Comparison of ENCODE assay signal across 25 cellular contexts in the genomic region with DNA sequence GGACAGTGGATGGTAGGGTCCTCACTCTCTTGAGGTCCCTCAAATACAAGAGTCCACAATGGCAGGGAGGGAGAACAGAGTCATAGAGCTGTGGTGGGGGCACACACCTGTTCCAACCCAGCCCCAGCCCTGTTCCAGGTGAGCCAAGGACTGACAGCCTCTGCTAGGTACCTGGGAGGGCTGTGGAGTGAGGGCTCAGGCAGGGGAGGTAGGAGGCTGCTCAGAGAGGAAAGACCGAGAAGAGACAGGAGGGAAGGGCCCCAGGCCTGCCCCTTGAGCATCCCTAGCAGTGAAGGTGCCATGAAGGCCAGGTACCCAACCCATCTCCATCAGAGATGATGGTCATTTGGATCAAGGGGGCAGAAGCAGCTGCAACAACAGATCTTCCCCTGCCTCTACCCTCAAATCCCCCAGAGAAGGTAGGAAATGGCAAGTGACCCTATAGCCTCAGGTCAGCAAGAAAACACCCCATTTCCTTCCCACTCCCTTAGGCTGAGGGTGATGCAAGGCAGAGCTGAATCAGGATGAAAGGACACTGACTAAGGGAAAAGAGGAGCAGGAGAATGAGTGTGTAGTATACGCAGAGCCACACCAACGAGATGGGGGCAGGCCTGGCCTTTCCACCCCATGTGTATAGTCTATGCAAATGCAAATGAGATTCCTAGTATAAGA. TPM values are rescaled to one million over a fixed set of nuclear protein-coding genes. Genes with fewer than 3 reads are reported as not detected.
"Had no signal": no experiment of that assay in that cellular context is flagged by ENCODE, and none has a peak within 500 bp of the region (broad histone marks: within the 10 kb centered on the region; RNA-seq: fewer than 3 reads in every experiment).

No MANE protein-coding gene starts in this region.

- H3K9me3 ChIP-seq: left lung, mucosa of descending colon, sigmoid colon, SJCRH30, transverse colon had no signal

- H3K27me3 ChIP-seq: left lung, sigmoid colon, SJCRH30, transverse colon had no signal

- H3K36me3 ChIP-seq: left lung, SJCRH30, transverse colon had no signal

- H3K4me1 Mint-ChIP-seq: activated CD4-positive, alpha-beta T cell treated with anti-CD3 and anti-CD28 coated beads, Interleukin-2, amount 10 ng/mL, durations not matched to agents 24 days and 14 days; memory B cell had no signal

- H3K36me3 Mint-ChIP-seq: activated naive CD8-positive, alpha-beta T cell; memory B cell; naive thymus-derived CD4-positive, alpha-beta T cell had no signal

- DNase-seq: activated CD4-positive, alpha-beta T cell treated with anti-CD3 and anti-CD28 coated beads, Interleukin-2, amount 10 ng/mL, durations not matched to agents 24 days and 14 days; activated CD4-positive, CD25-positive, alpha-beta regulatory T cell; activated CD8-positive, alpha-beta memory T cell treated with anti-CD3 and anti-CD28 coated beads, Interleukin-2, amount 50 U/mL, for 4 hours; activated CD8-positive, alpha-beta T cell treated with anti-CD3 and anti-CD28 coated beads, Interleukin-2, amount 10 ng/mL, durations not matched to agents 7 days and 5 days; activated effector memory CD4-positive, alpha-beta T cell treated with anti-CD3 and anti-CD28 coated beads, Interleukin-2, amount 50 U/mL, for 16 hours; activated T-cell treated with anti-CD3 and anti-CD28 coated beads, Interleukin-2, amount 50 U/mL, for 48 hours; anterior cingulate cortex; cerebellar nuclear complex; effector CD8-positive, alpha-beta T cell; foreskin melanocyte; head of caudate nucleus; left lung; mucosa of descending colon; naive thymus-derived CD4-positive, alpha-beta T cell; nucleus accumbens; sigmoid colon; SJCRH30; stimulated activated CD4-positive, alpha-beta T cell treated with anti-CD3 and anti-CD28 coated beads, Interleukin-1b, Interleukin-23, amount 100 ng/mL, for 48 hours; stimulated activated naive CD4-positive, alpha-beta T cell; T-helper 17 cell; transverse colon had no signal

- H3K27ac Mint-ChIP-seq: activated CD4-positive, alpha-beta T cell treated with anti-CD3 and anti-CD28 coated beads, Interleukin-2, amount 10 ng/mL, durations not matched to agents 24 days and 14 days; activated CD8-positive, alpha-beta T cell treated with anti-CD3 and anti-CD28 coated beads, Interleukin-2, amount 10 ng/mL, durations not matched to agents 7 days and 5 days; activated naive CD8-positive, alpha-beta T cell; memory B cell; progenitor cell of endocrine pancreas had no signal

- H3K4me1 ChIP-seq: left lung had no signal

- H3K4me3 Mint-ChIP-seq: activated CD4-positive, alpha-beta T cell treated with anti-CD3 and anti-CD28 coated beads, Interleukin-2, amount 10 ng/mL, durations not matched to agents 24 days and 14 days; activated CD8-positive, alpha-beta T cell treated with anti-CD3 and anti-CD28 coated beads, Interleukin-2, amount 10 ng/mL, durations not matched to agents 7 days and 5 days; activated naive CD8-positive, alpha-beta T cell; memory B cell; T-helper 17 cell had no signal

- ATAC-seq: activated CD8-positive, alpha-beta T cell treated with anti-CD3 and anti-CD28 coated beads, Interleukin-2, amount 10 ng/mL, durations not matched to agents 7 days and 5 days; left lung; mucosa of descending colon; naive thymus-derived CD4-positive, alpha-beta T cell; T-helper 17 cell had no signal

- H3K9me3 Mint-ChIP-seq: activated CD4-positive, alpha-beta T cell treated with anti-CD3 and anti-CD28 coated beads, Interleukin-2, amount 10 ng/mL, durations not matched to agents 24 days and 14 days; memory B cell had no signal

- H3K27ac ChIP-seq: left lung, sigmoid colon, SJCRH30 had no signal

- H3K4me3 ChIP-seq: left lung, mucosa of descending colon, sigmoid colon, SJCRH30, transverse colon had no signal

RNA-seq across cellular contexts. Expression of gene CD300LG, which starts 28.6 kb away (rescaled TPM):
- total RNA-seq: activated CD4-positive, alpha-beta T cell treated with anti-CD3 and anti-CD28 coated beads, Interleukin-2, amount 10 ng/mL, durations not matched to agents 24 days and 14 days; activated CD8-positive, alpha-beta T cell treated with anti-CD3 and anti-CD28 coated beads, Interleukin-2, amount 10 ng/mL, durations not matched to agents 7 days and 5 days; fibroblast of lung; naive thymus-derived CD4-positive, alpha-beta T cell; progenitor cell of endocrine pancreas; SJCRH30; T-helper 17 cell had no signal

RNA-seq across cellular contexts. Expression of gene MPP3, which starts 42.7 kb away (rescaled TPM):
- total RNA-seq: activated CD8-positive, alpha-beta T cell treated with anti-CD3 and anti-CD28 coated beads, Interleukin-2, amount 10 ng/mL, durations not matched to agents 7 days and 5 days had no signal
